ENCODE assay signal across 8 cellular contexts in genomic region chr1:2526824-2527552, GRCh38. TPM values are rescaled to one million over a fixed set of nuclear protein-coding genes. Genes with fewer than 3 reads are reported as not detected.
A peak's percentile ranks its signal among the peaks of the same experiment; 100 is the strongest.
DNase-seq lines count a peak whose midpoint lies in the region; FAIRE-seq and TF ChIP-seq lines count a peak whose summit lies in the region.

No MANE protein-coding gene starts in this region.

- no peaks in the 10 kb centered on the region for H3K9me2 ChIP-seq in MM.1S (replicated peaks; ENCODE audit: insufficient read depth, low read length)

- peak overlapping the region; percentile 41 for H3K4me3 ChIP-seq in GM12865 (ENCODE audit: low read depth, low read length)
- H3K4me3 ChIP-seq in MM.1S (ENCODE audit: low read length), result peak overlapping the region; percentile 51
- peak overlapping the region; percentile 64 for H3K4me3 ChIP-seq in fibroblast of villous mesenchyme (ENCODE audit: low read depth, low read length)
- H3K4me3 ChIP-seq in parathyroid adenoma (ENCODE audit: low read depth, low read length), result no peak overlapping the region

- H2AFZ ChIP-seq in MM.1S (ENCODE audit: low read length) (peak overlapping the region; percentile 43; the same call in 1 of the 2 replicates), parathyroid adenoma (peak overlapping the region; percentile 83)

- peaks cover 23% of the 10 kb centered on the region; the same call in 1 of the 2 replicates for H4K20me1 ChIP-seq in MM.1S (ENCODE audit: insufficient read depth, low read length)

- H3K27ac ChIP-seq in MM.1S (ENCODE audit: low read length) (no peak overlapping the region), parathyroid adenoma (peak overlapping the region; percentile 15)

- FAIRE-seq in H54 (lab: Jason Lieb, UNC), result no peak

- H3K27me3 ChIP-seq in MM.1S (replicated peaks; ENCODE audit: insufficient read depth, low read length), result peaks cover 46% of the 10 kb centered on the region
- H3K27me3 ChIP-seq in parathyroid adenoma (ENCODE audit: control insufficient read depth, insufficient read depth, low read length), result no peaks in the 10 kb centered on the region

- H3K9ac ChIP-seq in MM.1S (ENCODE audit: low read length), result no peak overlapping the region
- no peak overlapping the region for H3K9ac ChIP-seq in parathyroid adenoma

- peaks cover 40% of the 10 kb centered on the region for H3K79me2 ChIP-seq in MM.1S (ENCODE audit: low read length)
- H3K79me2 ChIP-seq in parathyroid adenoma, result peaks cover 19% of the 10 kb centered on the region

- no peak for TF ChIP-seq POLR2A in H54 (IDR thresholded peaks at IDR 0.05; ENCODE audit: low read depth, low read length)

- no peaks in the 10 kb centered on the region for H3F3A ChIP-seq in MM.1S (ENCODE audit: insufficient read depth, low read length)

- H3K4me1 ChIP-seq in MM.1S (ENCODE audit: low read length) (peaks cover 13% of the 10 kb centered on the region), parathyroid adenoma (peaks cover 3% of the 10 kb centered on the region)

- H3K36me3 ChIP-seq in MM.1S (replicated peaks; ENCODE audit: insufficient read depth, low read length) (no peaks in the 10 kb centered on the region), parathyroid adenoma (ENCODE audit: control insufficient read depth, insufficient read depth, low read length) (no peaks in the 10 kb centered on the region)

- DNase-seq in GM12865 (ENCODE audit: low read depth) (peak; percentile 81), H54 (ENCODE audit: insufficient read length, low spot score) (peak; percentile 80), MM.1S (no peak), activated T-cell treated with anti-CD3 and anti-CD28 coated beads for 48 hours (ENCODE audit: low read depth) (peak; percentile 67), fibroblast of villous mesenchyme (ENCODE audit: low read depth) (peak; percentile 44), epidermal melanocyte (ENCODE audit: insufficient read length, low spot score) (no peak), cerebellum (ENCODE audit: low spot score) (no peak)

- H3K9me3 ChIP-seq in MM.1S (replicated peaks; ENCODE audit: insufficient read depth, low read length), result no peaks in the 10 kb centered on the region
- no peaks in the 10 kb centered on the region for H3K9me3 ChIP-seq in parathyroid adenoma (ENCODE audit: control insufficient read depth, low read length)

- TF ChIP-seq CTCF in GM12865 (IDR thresholded peaks at IDR 0.05; ENCODE audit: insufficient read depth, low read depth, low read length, missing control alignments), result no peak
- no peak for TF ChIP-seq CTCF in MM.1S (IDR thresholded peaks at IDR 0.05; ENCODE audit: low read length)
- no peak for TF ChIP-seq CTCF in fibroblast of villous mesenchyme (IDR thresholded peaks at IDR 0.05; ENCODE audit: insufficient read depth, low read depth, low read length)
- no peak for TF ChIP-seq CTCF in parathyroid adenoma (IDR thresholded peaks at IDR 0.05)

- H3K4me2 ChIP-seq in MM.1S (ENCODE audit: low read depth, low read length) (peak overlapping the region; percentile 61), parathyroid adenoma (ENCODE audit: low read length) (peak overlapping the region; percentile 31)

RNA-seq across cellular contexts. Expression of gene PANK4, which starts 0.6 kb away (rescaled TPM):
- 23.8 and 27.6 TPM in 2 replicates for total RNA-seq in fibroblast of villous mesenchyme
- total RNA-seq in cerebellum, result 31.1 TPM

RNA-seq across cellular contexts. Expression of gene HES5, which starts 3.1 kb away (rescaled TPM):
- total RNA-seq in fibroblast of villous mesenchyme (under 0.01 TPM in 1 of 2 replicates, not detected in the other), cerebellum (62.8 TPM)

RNA-seq across cellular contexts. Expression of gene TNFRSF14, which starts 29.2 kb away (rescaled TPM):
- 17.7 and 24.5 TPM in 2 replicates for total RNA-seq in fibroblast of villous mesenchyme
- 2.4 TPM for total RNA-seq in cerebellum

RNA-seq across cellular contexts. Expression of gene PLCH2, which starts 50.9 kb away (rescaled TPM):
- total RNA-seq in fibroblast of villous mesenchyme, result under 0.01 TPM in 2 replicates
- total RNA-seq in cerebellum, result 13.3 TPM

RNA-seq across cellular contexts. Expression of gene PRXL2B, which starts 59.6 kb away (rescaled TPM):
- total RNA-seq in fibroblast of villous mesenchyme, result 13.2 and 15.1 TPM in 2 replicates
- total RNA-seq in cerebellum, result 12.1 TPM

Comparison
In these comparisons a context has a peak if more than half of its experiments do, and no peak if none do; other contexts are left out.
1. DNase-seq: peak in GM12865 (single experiment), H54 (single experiment), activated T-cell treated with anti-CD3 and anti-CD28 coated beads for 48 hours (single experiment) and fibroblast of villous mesenchyme (single experiment); none in MM.1S (single experiment), epidermal melanocyte (single experiment) and cerebellum (single experiment).
2. RNA of gene HES5, which starts 3.1 kb away (total RNA-seq): 62.8 TPM in cerebellum (single experiment); under 0.01 TPM in fibroblast of villous mesenchyme; every median in the first group is over 10 times any median in the second.